Comparison of ENCODE assay signal across 23 cellular contexts in genomic region chr9:134955801-134956200, GRCh38. TPM values are rescaled to one million over a fixed set of nuclear protein-coding genes. Genes with fewer than 3 reads are reported as not detected.
"Had no signal": no experiment of that assay in that cellular context is flagged by ENCODE, and none has a peak within 500 bp of the region (broad histone marks: within the 10 kb centered on the region; RNA-seq: fewer than 3 reads in every experiment).

No MANE protein-coding gene starts in this region.

- DNase-seq: activated naive CD4-positive, alpha-beta T cell treated with anti-CD3 and anti-CD28 coated beads for 36 hours; activated naive CD8-positive, alpha-beta T cell treated with anti-CD3 and anti-CD28 coated beads, Interleukin-2, amount 50 U/mL, for 24 hours; activated T-cell treated with anti-CD3 and anti-CD28 coated beads, Interleukin-2, amount 50 U/mL, for 4 hours; dermis blood vessel endothelial cell; effector memory CD4-positive, alpha-beta T cell; foreskin melanocyte; hippocampal formation; kidney glomerular epithelial cell; nephron progenitor cell; nucleus accumbens; stimulated activated CD4-positive, alpha-beta T cell treated with anti-CD3 and anti-CD28 coated beads, Interleukin-15, amount 100 ng/mL, for 24 hours; stimulated activated naive CD4-positive, alpha-beta T cell; T-cell had no signal

- H3K36me3 ChIP-seq: cardiac muscle cell, left lung, right lobe of liver, thoracic aorta had no signal

- ATAC-seq: activated naive CD8-positive, alpha-beta T cell treated with anti-CD3 and anti-CD28 coated beads, Interleukin-2, amount 50 U/mL, for 24 hours; activated T-cell treated with anti-CD3 and anti-CD28 coated beads, Interleukin-2, amount 50 U/mL, for 4 hours; body of pancreas; esophagus mucosa; left lung; right lobe of liver; T-cell had no signal

- H3K27me3 ChIP-seq: body of pancreas, cardiac muscle cell, left lung, right lobe of liver had no signal

- H3K4me1 ChIP-seq: body of pancreas, left lung, right lobe of liver had no signal

- H3K4me3 ChIP-seq: body of pancreas, cardiac muscle cell, left lung, right lobe of liver, smooth muscle cell, thoracic aorta had no signal

- H3K27ac ChIP-seq: body of pancreas, cardiac muscle cell, left lung, right lobe of liver, thoracic aorta, VCaP had no signal

- H3K9me3 ChIP-seq: body of pancreas, left lung, right lobe of liver, thoracic aorta had no signal

RNA-seq across cellular contexts. Expression of gene FCN1, which starts 38.1 kb away (rescaled TPM):
- total RNA-seq: activated naive CD4-positive, alpha-beta T cell treated with anti-CD3 and anti-CD28 coated beads for 36 hours; activated T-cell treated with anti-CD3 and anti-CD28 coated beads, Interleukin-2, amount 50 U/mL, for 4 hours; activated T-helper 2 cell treated with anti-CD3 and anti-CD28 coated beads, Interferon-gamma antibody, Interleukin-2, Interleukin-4, amounts not matched to agents 10 μg/mL and 5 μg/mL and 100 μg/mL, durations not matched to agents 14 hours and 24 hours and 36 hours; body of pancreas; cardiac muscle cell; dermis blood vessel endothelial cell; endothelial cell of umbilical vein; smooth muscle cell had no signal
